Comparison of ENCODE assay signal across 5 cellular contexts in genomic region chr10:49029666-49030065, GRCh38.
"Had no signal": no experiment of that assay in that cellular context is flagged by ENCODE, and none has a peak within 500 bp of the region (broad histone marks: within the 10 kb centered on the region; RNA-seq: fewer than 3 reads in every experiment).

No MANE protein-coding gene starts in this region.

- H3K9me3 Mint-ChIP-seq: GM23338, H9, IgD-negative memory B cell had no signal

- H3K36me3 Mint-ChIP-seq: IgD-negative memory B cell had no signal

- H3K4me1 Mint-ChIP-seq: H9, IgD-negative memory B cell had no signal

- H3K4me3 ChIP-seq: GM23338, K562 had no signal

- H3K4me3 Mint-ChIP-seq: GM23338, H9, IgD-negative memory B cell had no signal

- H3K27ac Mint-ChIP-seq: GM23338, H9, IgD-negative memory B cell had no signal

- ATAC-seq: GM23338, K562 had no signal

- DNase-seq: H9, HCEC 1CT had no signal
